8 cellular contexts compared by ENCODE assay signal in genomic region chr1:175145899-175146298, GRCh38.
"Had no signal": no experiment of that assay in that cellular context is flagged by ENCODE, and none has a peak within 500 bp of the region (broad histone marks: within the 10 kb centered on the region; RNA-seq: fewer than 3 reads in every experiment).

No MANE protein-coding gene starts in this region.

- H3K9me3 ChIP-seq: gastrocnemius medialis, heart right ventricle, left lung, upper lobe of right lung had no signal

- H3K4me1 ChIP-seq: left lung, upper lobe of right lung had no signal

- H3K27ac ChIP-seq: cardiac muscle cell, gastrocnemius medialis, heart right ventricle, left lung, upper lobe of right lung had no signal

- DNase-seq: T1000 had no signal

- FAIRE-seq: astrocyte, colon had no signal

- H3K27me3 ChIP-seq: gastrocnemius medialis, heart right ventricle, upper lobe of right lung had no signal

- H3K4me3 ChIP-seq: cardiac muscle cell, gastrocnemius medialis, left lung, upper lobe of right lung had no signal

- H3K36me3 ChIP-seq: cardiac muscle cell, gastrocnemius medialis, heart right ventricle, left lung, upper lobe of right lung had no signal
